In genomic region chr4:98518555-98519267, GRCh38 we compare ENCODE assay signal across 10 cellular contexts.
DNase-seq lines count a peak whose midpoint lies in the region; ATAC-seq and TF ChIP-seq lines count a peak whose summit lies in the region.
"Had no signal": no experiment of that assay in that cellular context is flagged by ENCODE, and none has a peak within 500 bp of the region (broad histone marks: within the 10 kb centered on the region; RNA-seq: fewer than 3 reads in every experiment).

No MANE protein-coding gene starts in this region.

- H3K4me2 ChIP-seq in Karpas-422 (ENCODE audit: low read depth, low read length, poor library complexity, severe bottlenecking) (peak overlapping the region; percentile 79), osteoblast (ENCODE audit: insufficient read depth, low read length) (no peak overlapping the region)

- no peak for TF ChIP-seq CTCF in osteoblast (IDR thresholded peaks at IDR 0.05; ENCODE audit: extremely low read depth, low read depth, low read length)

- H3K4me3 ChIP-seq in Karpas-422 (ENCODE audit: low read length) (peak overlapping the region; percentile 59), osteoblast (ENCODE audit: insufficient read depth, low read length) (no peak overlapping the region)
- H3K4me3 ChIP-seq: sigmoid colon had no signal

- no peak for TF ChIP-seq POLR2A in erythroblast (IDR thresholded peaks at IDR 0.05; ENCODE audit: low read length)

- DNase-seq in Karpas-422 (peak; percentile 95), osteoblast (ENCODE audit: insufficient read length, low spot score, missing footprints) (no peak), putamen (ENCODE audit: low spot score) (no peak), HuH-7.5 (ENCODE audit: low spot score) (no peak), KBM-7 (no peak), erythroblast (lab: John Stamatoyannopoulos, UW) (no peak)
- DNase-seq: activated naive CD4-positive, alpha-beta T cell treated with anti-CD3 and anti-CD28 coated beads, Interleukin-2, amount 50 U/mL, for 16 hours; sigmoid colon had no signal

- peak overlapping the region; percentile 96 for H3K27ac ChIP-seq in Karpas-422 (ENCODE audit: low read length)
- H3K27ac ChIP-seq in osteoblast (ENCODE audit: low read depth, low read length), result peak overlapping the region; percentile 96

- H4K20me1 ChIP-seq in Karpas-422 (ENCODE audit: insufficient read depth, low read depth, low read length), result no peaks in the 10 kb centered on the region
- H4K20me1 ChIP-seq in osteoblast (ENCODE audit: insufficient read depth, low read length), result no peaks in the 10 kb centered on the region

- H2AFZ ChIP-seq in Karpas-422 (ENCODE audit: low read length), result no peak overlapping the region
- H2AFZ ChIP-seq in osteoblast (ENCODE audit: low read length), result no peak overlapping the region

- H3K9me3 ChIP-seq in Karpas-422 (ENCODE audit: low read length) (no peaks in the 10 kb centered on the region), osteoblast (ENCODE audit: low read depth, low read length) (no peaks in the 10 kb centered on the region)
- H3K9me3 ChIP-seq: sigmoid colon had no signal

- H3K4me1 ChIP-seq in Karpas-422 (ENCODE audit: low read length) (peaks cover 86% of the 10 kb centered on the region), osteoblast (ENCODE audit: insufficient read depth, low read length) (peaks cover 85% of the 10 kb centered on the region)

- H3K9ac ChIP-seq in Karpas-422 (ENCODE audit: low read length), result peak overlapping the region; percentile 61

- H3K27me3 ChIP-seq in Karpas-422 (ENCODE audit: low read length) (no peaks in the 10 kb centered on the region), osteoblast (ENCODE audit: insufficient read depth, low read length) (no peaks in the 10 kb centered on the region)
- H3K27me3 ChIP-seq: sigmoid colon had no signal

- no peaks in the 10 kb centered on the region for H3K9me2 ChIP-seq in Karpas-422 (replicated peaks; ENCODE audit: insufficient read depth, low read length)

- in situ Hi-C loops in KBM-7 (cut with MboI; ENCODE audit: low pct_unique_long_range_greater_than_20kb, low sequenced_read_pairs), result no loop called here

- no peaks in the 10 kb centered on the region for H3K36me3 ChIP-seq in Karpas-422 (ENCODE audit: insufficient read depth, low read length)
- H3K36me3 ChIP-seq in osteoblast (ENCODE audit: insufficient read depth, low read length), result no peaks in the 10 kb centered on the region
- H3K36me3 ChIP-seq: sigmoid colon had no signal

- ATAC-seq in GM19025 (IDR thresholded peaks at IDR 0.05; ENCODE audit: low read depth, unreplicated experiment) (peak; percentile 94), HG02610 (IDR thresholded peaks at IDR 0.05; ENCODE audit: unreplicated experiment) (peak; percentile 96)

- H3K79me2 ChIP-seq in Karpas-422 (ENCODE audit: low read length) (no peaks in the 10 kb centered on the region), osteoblast (ENCODE audit: insufficient read depth, low read length) (peaks cover 66% of the 10 kb centered on the region)
